In the genomic region with DNA sequence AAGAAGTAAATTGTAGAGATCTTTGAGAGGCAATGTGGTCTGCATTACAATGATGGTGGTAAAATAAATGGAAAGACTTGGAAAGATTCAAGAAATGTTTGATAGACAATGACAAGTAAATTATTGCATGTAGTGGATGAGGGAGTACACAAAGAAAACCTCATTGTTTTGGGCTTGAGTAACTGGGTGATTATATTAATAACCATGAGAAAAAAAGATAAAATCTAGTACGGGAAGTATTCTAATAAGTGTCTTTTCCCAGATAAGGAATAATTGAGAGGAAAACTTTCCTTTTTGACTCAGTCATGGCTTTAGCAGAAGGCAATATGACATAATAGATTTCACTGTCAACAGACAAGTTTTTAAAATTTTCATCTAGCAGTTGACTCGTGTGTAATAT, we compare ENCODE assay signal across 6 cellular contexts.
"Had no signal": no experiment of that assay in that cellular context is flagged by ENCODE, and none has a peak within 500 bp of the region (broad histone marks: within the 10 kb centered on the region; RNA-seq: fewer than 3 reads in every experiment).

No MANE protein-coding gene starts in this region.

- H3K9ac ChIP-seq: GM23248 had no signal

- H3K27ac ChIP-seq: GM23248 had no signal

- DNase-seq: GM23248, GOT3, H7, HCEC 1CT, IMR-90 had no signal

- H3K4me3 ChIP-seq: GM23248 had no signal

- H2AFZ ChIP-seq: GM23248 had no signal

- FAIRE-seq: HTR-8/SVneo had no signal
